In genomic region chr12:22447223-22447622, GRCh38 we compare ENCODE assay signal across 3 cellular contexts.
TF ChIP-seq lines count a peak whose summit lies in the region.

No MANE protein-coding gene starts in this region.

TF ChIP-seq in SK-N-SH, 30 proteins besides CTCF, POLR2A, EP300 and RAD21:
- TF ChIP-seq EZH2phosphoT487 (IDR thresholded peaks at IDR 0.05; ENCODE audit: borderline replicate concordance, low read depth) (no peak), CHD2 (IDR thresholded peaks at IDR 0.05; ENCODE audit: low read length, partially characterized antibody) (no peak), GATA2 (CRISPR knock-in tag; IDR thresholded peaks at IDR 0.05) (no peak), NFIC (IDR thresholded peaks at IDR 0.05; ENCODE audit: borderline replicate concordance) (no peak), USF1 (IDR thresholded peaks at IDR 0.05; ENCODE audit: borderline replicate concordance, low read depth) (no peak), ELF1 (IDR thresholded peaks at IDR 0.05) (no peak), SMC3 (IDR thresholded peaks at IDR 0.05; ENCODE audit: low read depth, low read length) (no peak), JUND (IDR thresholded peaks at IDR 0.05) (no peak), TEAD4 (IDR thresholded peaks at IDR 0.05; ENCODE audit: borderline replicate concordance, insufficient read depth) (no peak), TAF1 (IDR thresholded peaks at IDR 0.05; ENCODE audit: borderline replicate concordance, low read depth, low read length) (no peak)
- TF ChIP-seq, protein P1, sequence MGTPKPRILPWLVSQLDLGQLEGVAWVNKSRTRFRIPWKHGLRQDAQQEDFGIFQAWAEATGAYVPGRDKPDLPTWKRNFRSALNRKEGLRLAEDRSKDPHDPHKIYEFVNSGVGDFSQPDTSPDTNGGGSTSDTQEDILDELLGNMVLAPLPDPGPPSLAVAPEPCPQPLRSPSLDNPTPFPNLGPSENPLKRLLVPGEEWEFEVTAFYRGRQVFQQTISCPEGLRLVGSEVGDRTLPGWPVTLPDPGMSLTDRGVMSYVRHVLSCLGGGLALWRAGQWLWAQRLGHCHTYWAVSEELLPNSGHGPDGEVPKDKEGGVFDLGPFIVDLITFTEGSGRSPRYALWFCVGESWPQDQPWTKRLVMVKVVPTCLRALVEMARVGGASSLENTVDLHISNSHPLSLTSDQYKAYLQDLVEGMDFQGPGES (IDR thresholded peaks at IDR 0.05; ENCODE audit: low read depth, low read length), result no peak

TF ChIP-seq in SK-N-SH treated with all-trans-retinoic acid at 6 μM for 48 hours, 23 proteins besides CTCF, POLR2A, EP300 and RAD21:
- TF ChIP-seq RARB (CRISPR knock-in tag; IDR thresholded peaks at IDR 0.05) (no peak), ZNF8 (CRISPR knock-in tag; IDR thresholded peaks at IDR 0.05) (no peak)
- TF ChIP-seq, protein P2, sequence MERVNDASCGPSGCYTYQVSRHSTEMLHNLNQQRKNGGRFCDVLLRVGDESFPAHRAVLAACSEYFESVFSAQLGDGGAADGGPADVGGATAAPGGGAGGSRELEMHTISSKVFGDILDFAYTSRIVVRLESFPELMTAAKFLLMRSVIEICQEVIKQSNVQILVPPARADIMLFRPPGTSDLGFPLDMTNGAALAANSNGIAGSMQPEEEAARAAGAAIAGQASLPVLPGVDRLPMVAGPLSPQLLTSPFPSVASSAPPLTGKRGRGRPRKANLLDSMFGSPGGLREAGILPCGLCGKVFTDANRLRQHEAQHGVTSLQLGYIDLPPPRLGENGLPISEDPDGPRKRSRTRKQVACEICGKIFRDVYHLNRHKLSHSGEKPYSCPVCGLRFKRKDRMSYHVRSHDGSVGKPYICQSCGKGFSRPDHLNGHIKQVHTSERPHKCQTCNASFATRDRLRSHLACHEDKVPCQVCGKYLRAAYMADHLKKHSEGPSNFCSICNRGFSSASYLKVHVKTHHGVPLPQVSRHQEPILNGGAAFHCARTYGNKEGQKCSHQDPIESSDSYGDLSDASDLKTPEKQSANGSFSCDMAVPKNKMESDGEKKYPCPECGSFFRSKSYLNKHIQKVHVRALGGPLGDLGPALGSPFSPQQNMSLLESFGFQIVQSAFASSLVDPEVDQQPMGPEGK (CRISPR knock-in tag; IDR thresholded peaks at IDR 0.05; ENCODE audit: borderline replicate concordance), result no peak
TF ChIP-seq in SK-N-SH treated with all-trans-retinoic acid at 6 μM for 48 hours: peak in this region for 0.

TF ChIP-seq in HepG2, 621 proteins besides CTCF, POLR2A, EP300 and RAD21:
- TF ChIP-seq, protein P3, sequence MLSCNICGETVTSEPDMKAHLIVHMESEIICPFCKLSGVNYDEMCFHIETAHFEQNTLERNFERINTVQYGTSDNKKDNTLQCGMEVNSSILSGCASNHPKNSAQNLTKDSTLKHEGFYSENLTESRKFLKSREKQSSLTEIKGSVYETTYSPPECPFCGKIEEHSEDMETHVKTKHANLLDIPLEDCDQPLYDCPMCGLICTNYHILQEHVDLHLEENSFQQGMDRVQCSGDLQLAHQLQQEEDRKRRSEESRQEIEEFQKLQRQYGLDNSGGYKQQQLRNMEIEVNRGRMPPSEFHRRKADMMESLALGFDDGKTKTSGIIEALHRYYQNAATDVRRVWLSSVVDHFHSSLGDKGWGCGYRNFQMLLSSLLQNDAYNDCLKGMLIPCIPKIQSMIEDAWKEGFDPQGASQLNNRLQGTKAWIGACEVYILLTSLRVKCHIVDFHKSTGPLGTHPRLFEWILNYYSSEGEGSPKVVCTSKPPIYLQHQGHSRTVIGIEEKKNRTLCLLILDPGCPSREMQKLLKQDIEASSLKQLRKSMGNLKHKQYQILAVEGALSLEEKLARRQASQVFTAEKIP (CRISPR knock-in tag; IDR thresholded peaks at IDR 0.05; ENCODE audit: borderline replicate concordance), result no peak
- TF ChIP-seq, protein P4, sequence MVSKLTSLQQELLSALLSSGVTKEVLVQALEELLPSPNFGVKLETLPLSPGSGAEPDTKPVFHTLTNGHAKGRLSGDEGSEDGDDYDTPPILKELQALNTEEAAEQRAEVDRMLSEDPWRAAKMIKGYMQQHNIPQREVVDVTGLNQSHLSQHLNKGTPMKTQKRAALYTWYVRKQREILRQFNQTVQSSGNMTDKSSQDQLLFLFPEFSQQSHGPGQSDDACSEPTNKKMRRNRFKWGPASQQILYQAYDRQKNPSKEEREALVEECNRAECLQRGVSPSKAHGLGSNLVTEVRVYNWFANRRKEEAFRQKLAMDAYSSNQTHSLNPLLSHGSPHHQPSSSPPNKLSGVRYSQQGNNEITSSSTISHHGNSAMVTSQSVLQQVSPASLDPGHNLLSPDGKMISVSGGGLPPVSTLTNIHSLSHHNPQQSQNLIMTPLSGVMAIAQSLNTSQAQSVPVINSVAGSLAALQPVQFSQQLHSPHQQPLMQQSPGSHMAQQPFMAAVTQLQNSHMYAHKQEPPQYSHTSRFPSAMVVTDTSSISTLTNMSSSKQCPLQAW (CRISPR knock-in tag; IDR thresholded peaks at IDR 0.05), result no peak
- no peak for TF ChIP-seq FOXO1 (CRISPR knock-in tag; IDR thresholded peaks at IDR 0.05)
- no peak for TF ChIP-seq SOX6 (IDR thresholded peaks at IDR 0.05)
- TF ChIP-seq SOX6 (CRISPR knock-in tag; IDR thresholded peaks at IDR 0.05), result no peak
- TF ChIP-seq ZNF251 (CRISPR knock-in tag; IDR thresholded peaks at IDR 0.05), result no peak
